ENCODE assay signal across 9 cellular contexts in the genomic region with DNA sequence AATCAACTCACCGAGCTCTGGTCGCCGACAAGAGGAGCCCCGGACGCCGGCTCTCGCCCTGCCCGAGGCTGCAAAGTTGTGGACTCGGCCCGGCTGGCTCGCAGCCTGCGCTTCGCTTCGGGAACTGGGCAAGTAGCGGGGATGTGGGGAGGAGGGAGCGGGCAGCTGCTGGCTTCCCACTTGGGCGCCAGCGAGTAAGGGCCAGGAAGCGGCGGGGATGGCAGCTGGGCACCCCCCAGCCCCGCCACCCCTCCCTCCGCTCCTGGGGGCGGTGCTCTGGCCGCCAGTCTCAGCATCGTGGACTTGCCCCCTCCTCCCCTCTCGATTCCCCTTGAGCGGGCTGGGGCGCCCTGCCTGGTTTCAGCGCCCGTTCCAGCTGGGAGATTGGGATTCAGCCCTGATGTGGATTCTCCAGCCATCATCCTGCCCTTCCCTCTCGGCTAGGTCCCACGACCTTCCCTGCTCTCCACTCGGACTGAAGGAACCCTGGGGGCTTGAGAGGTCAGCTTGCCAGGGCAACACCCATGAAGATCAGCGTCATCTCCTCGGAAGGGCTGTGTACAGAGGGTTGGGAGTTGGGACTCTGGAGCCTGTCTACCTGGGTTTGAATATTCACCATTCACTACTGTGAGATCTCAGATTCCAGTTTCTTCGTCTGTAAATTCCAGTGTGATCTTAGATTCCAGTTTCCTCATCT. TPM values are rescaled to one million over a fixed set of nuclear protein-coding genes. Genes with fewer than 3 reads are reported as not detected.
DNase-seq lines count a peak whose midpoint lies in the region; ATAC-seq and TF ChIP-seq lines count a peak whose summit lies in the region.
"Had no signal": no experiment of that assay in that cellular context is flagged by ENCODE, and none has a peak within 500 bp of the region (broad histone marks: within the 10 kb centered on the region; RNA-seq: fewer than 3 reads in every experiment).

A gene with protein sequence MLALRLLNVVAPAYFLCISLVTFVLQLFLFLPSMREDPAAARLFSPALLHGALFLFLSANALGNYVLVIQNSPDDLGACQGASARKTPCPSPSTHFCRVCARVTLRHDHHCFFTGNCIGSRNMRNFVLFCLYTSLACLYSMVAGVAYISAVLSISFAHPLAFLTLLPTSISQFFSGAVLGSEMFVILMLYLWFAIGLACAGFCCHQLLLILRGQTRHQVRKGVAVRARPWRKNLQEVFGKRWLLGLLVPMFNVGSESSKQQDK (minus strand): TSS at position 200 of the 697 bp plus-strand sequence. CDS start 2,053 bp downstream, outside the sequence.

- H3K27ac ChIP-seq in WERI-Rb-1 (peak within 1 kb of the TSS; percentile 15), iPS-20b (ENCODE audit: low read length) (peak within 1 kb of the TSS; percentile 15), thoracic aorta (no peak within 1 kb of the TSS), RWPE1 (no peak within 1 kb of the TSS)
- H3K27ac ChIP-seq: C4-2B had no signal

- DNase-seq in NCI-H748 (lab: John Stamatoyannopoulos, UW; ENCODE audit: unreplicated experiment) (peak; percentile 70), NCI-H748 treated with DMSO at 0.1 percent for 48 hours (lab: John Stamatoyannopoulos, UW) (no peak), WERI-Rb-1 (peak; percentile 63), thoracic aorta (ENCODE audit: low spot score) (no peak), RWPE1 (ENCODE audit: low spot score) (no peak), inferior parietal cortex (ENCODE audit: extremely low spot score) (no peak), activated gamma-delta T cell treated with Interleukin-2 at 50 U/mL for 16 hours (no peak)

- TF ChIP-seq CTCF in WERI-Rb-1 (IDR thresholded peaks at IDR 0.05; ENCODE audit: low read depth, low read length) = no peak
- no peak for TF ChIP-seq CTCF in thoracic aorta (IDR thresholded peaks at IDR 0.05)
- no peak for TF ChIP-seq CTCF in RWPE1 (conservative IDR thresholded peaks at IDR 0.05; ENCODE audit: low read depth)

- H3K4me1 ChIP-seq in iPS-20b (ENCODE audit: insufficient read depth, low read length) (peaks cover 41% of the 10 kb centered on the region), thoracic aorta (ENCODE audit: control insufficient read depth in 1 of 2, low read depth in 2 of 2) (peaks cover 20 to 28% of the 10 kb centered on the region in 2 donors)

- peak within 1 kb of the TSS; percentile 69; the same call in 1 of the 2 replicates for H3K9ac ChIP-seq in iPS-20b (ENCODE audit: low read depth, low read length)

- POLR2A ChIA-PET in RWPE1 (lab: Yijun Ruan, JAX; ENCODE audit: low non-redundant PET) = interaction anchor here (0.5 kb wide), 1 partner anchor 31 kb away, joined by 3 read pairs; no protein-coding TSS in a partner anchor

- CTCF ChIA-PET in RWPE1 (lab: Yijun Ruan, JAX) = interaction anchor here (0.6 to 2.1 kb wide), 4 partner anchors 10 to 63 kb away, joined by 3 to 6 read pairs (median 6); no protein-coding TSS in a partner anchor

- no peak for ATAC-seq in thoracic aorta (ENCODE audit: insufficient number of reproducible peaks, low FRiP score, low read depth)

- no peaks in the 10 kb centered on the region for H3K36me3 ChIP-seq in WERI-Rb-1
- H3K36me3 ChIP-seq in iPS-20b (ENCODE audit: insufficient read depth, low read depth, low read length) = peaks cover 23% of the 10 kb centered on the region
- no peaks in the 10 kb centered on the region for H3K36me3 ChIP-seq in thoracic aorta

- H3K9me3 ChIP-seq in WERI-Rb-1 (ENCODE audit: severe bottlenecking) (no peaks in the 10 kb centered on the region), iPS-20b (ENCODE audit: insufficient read depth, low read depth, low read length) (no peaks in the 10 kb centered on the region), thoracic aorta (no peaks in the 10 kb centered on the region)

- peak within 1 kb of the TSS; percentile 73 for H3K4me3 ChIP-seq in WERI-Rb-1 (ENCODE audit: low read depth, low read length)
- H3K4me3 ChIP-seq in iPS-20b (ENCODE audit: low read length) = peak within 1 kb of the TSS; percentile 72
- H3K4me3 ChIP-seq in thoracic aorta = peak within 1 kb of the TSS; percentile 63

- no peaks in the 10 kb centered on the region for H3K27me3 ChIP-seq in WERI-Rb-1 (ENCODE audit: insufficient read depth, low read depth, severe bottlenecking)
- peaks cover 55% of the 10 kb centered on the region for H3K27me3 ChIP-seq in iPS-20b (ENCODE audit: insufficient read depth, low read length)
- H3K27me3 ChIP-seq in thoracic aorta (replicated peaks; ENCODE audit: insufficient read depth) = peaks cover 16% of the 10 kb centered on the region

RNA-seq across cellular contexts. Expression of the gene that starts here (rescaled TPM):
- total RNA-seq in thoracic aorta = not detected

Comparison
In these comparisons a context has a peak if more than half of its experiments do, and no peak if none do; other contexts are left out.
1. DNase-seq: peak in NCI-H748 (single experiment) and WERI-Rb-1 (single experiment); none in NCI-H748 treated with DMSO at 0.1 percent for 48 hours (single experiment), thoracic aorta (single experiment), RWPE1 (single experiment), inferior parietal cortex (single experiment) and activated gamma-delta T cell treated with Interleukin-2 at 50 U/mL for 16 hours (single experiment).
2. H3K27ac ChIP-seq: peak in WERI-Rb-1 (single experiment) and iPS-20b (single experiment); none in thoracic aorta (0 of 2) and RWPE1 (single experiment).
3. Peak in every context shown above with its lines, with median percentiles within 50 percentile points of each other: H3K4me3 ChIP-seq.